8 cellular contexts compared by ENCODE assay signal in the genomic region with DNA sequence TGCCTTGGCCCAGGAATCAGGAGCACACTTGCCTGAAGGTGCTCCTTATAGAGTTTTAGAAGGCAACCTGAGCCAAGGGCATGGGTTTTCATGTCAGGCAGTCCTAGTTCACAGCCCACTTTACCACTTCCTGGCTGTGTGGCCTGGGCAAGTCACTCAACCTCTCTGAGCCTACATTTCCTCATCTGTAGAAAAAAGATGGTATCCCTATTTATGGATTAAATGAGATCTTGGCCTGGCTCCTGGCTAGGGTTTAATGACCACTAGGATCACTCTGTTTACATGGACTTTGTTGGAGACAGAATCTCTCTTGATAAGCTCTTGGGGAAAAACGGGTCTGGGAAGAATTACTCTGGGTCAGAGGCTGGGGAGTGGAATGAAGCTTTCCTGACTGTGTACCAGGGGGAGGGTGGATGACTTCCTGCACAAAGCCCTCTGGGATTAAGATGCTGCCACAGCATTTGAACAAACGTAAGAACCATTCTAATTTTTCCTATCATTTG. TPM values are rescaled to one million over a fixed set of nuclear protein-coding genes. Genes with fewer than 3 reads are reported as not detected.
DNase-seq lines count a peak whose midpoint lies in the region; ATAC-seq, FAIRE-seq and TF ChIP-seq lines count a peak whose summit lies in the region.

No MANE protein-coding gene starts in this region.

- WGBS in K562 (ENCODE audit: insufficient coverage, low coverage, missing lambda C conversion rate), result 43% methylated on average over 2 of the region's 2 CpGs
- 36% methylated on average over 2 of the region's 2 CpGs for WGBS in mesenchymal stem cell

- H3K27me3 ChIP-seq in left ventricle myocardium inferior (ENCODE audit: low read depth), result no peaks in the 10 kb centered on the region
- H3K27me3 ChIP-seq in K562 (ENCODE audit: control insufficient read depth in 2 of 2, insufficient read depth in 2 of 2, low read length in 2 of 2), result peaks cover 0 to 6% of the 10 kb centered on the region in 2 experiments; a peak in 2 of 5 replicates
- no peaks in the 10 kb centered on the region for H3K27me3 ChIP-seq in mesenchymal stem cell (ENCODE audit: control insufficient read depth in 1 of 2, insufficient read depth in 1 of 2, low read length in 2 of 2)
- H3K27me3 ChIP-seq in upper lobe of right lung, result no peaks in the 10 kb centered on the region

- H3K23ac ChIP-seq in mesenchymal stem cell (ENCODE audit: low read length in 2 of 2), result no peak overlapping the region

- peak overlapping the region; percentile 86 for H4K8ac ChIP-seq in mesenchymal stem cell (ENCODE audit: low read length)

- peak overlapping the region; percentile 93 for H4K91ac ChIP-seq in mesenchymal stem cell (ENCODE audit: low read length)

- peak overlapping the region; percentile 95 for H3K27ac ChIP-seq in left ventricle myocardium inferior (replicated peaks)
- H3K27ac ChIP-seq in K562 (ENCODE audit: extremely low read depth, low read depth, low read length), result no peak overlapping the region
- H3K27ac ChIP-seq in mesenchymal stem cell (ENCODE audit: low read length, poor library complexity, severe bottlenecking), result peak overlapping the region; percentile 95
- peak overlapping the region; percentile 97 for H3K27ac ChIP-seq in upper lobe of right lung

- H2BK120ac ChIP-seq in mesenchymal stem cell (ENCODE audit: low read depth, low read length), result no peak overlapping the region

- no peak for FAIRE-seq in K562 (lab: Jason Lieb, UNC)

- TF ChIP-seq RAD21 in K562 (CRISPR knock-in tag; conservative IDR thresholded peaks at IDR 0.05 in 1 of 2, IDR thresholded peaks at IDR 0.05 in 1 of 2), result no peak

- DNase-seq in left ventricle myocardium inferior (no peak), Right ventricle myocardium superior (no peak), K562 (ENCODE audit: extremely low read depth in 1 of 4, low spot score in 3 of 4) (no peak), mesenchymal stem cell (peak; percentile 71), upper lobe of right lung (no peak), NCI-H2227 treated with DMSO at 0.1 percent for 48 hours (lab: John Stamatoyannopoulos, UW) (no peak), epidermal melanocyte (ENCODE audit: insufficient read length, low spot score) (no peak), G401 (ENCODE audit: low spot score) (no peak)

- TF ChIP-seq CTCF in left ventricle myocardium inferior (IDR thresholded peaks at IDR 0.05; ENCODE audit: borderline replicate concordance) (no peak), K562 (IDR thresholded peaks at IDR 0.05 in 2 of 3, conservative IDR thresholded peaks at IDR 0.05 in 1 of 3; ENCODE audit: insufficient read depth in 2 of 3, low read depth in 1 of 3, low read length in 3 of 3) (no peak), upper lobe of right lung (IDR thresholded peaks at IDR 0.05) (no peak)

- CTCF ChIA-PET in K562 (lab: Yijun Ruan, JAX; ENCODE audit: low intra/inter-chr PET ratio), result no interaction called here

- H3K4me1 ChIP-seq in left ventricle myocardium inferior, result peaks cover 64% of the 10 kb centered on the region
- peaks cover 27 to 29% of the 10 kb centered on the region in 2 experiments for H3K4me1 ChIP-seq in K562 (replicated peaks in 1 of 2; ENCODE audit: control insufficient read depth in 2 of 2, insufficient read depth in 2 of 2, low read length in 2 of 2)
- peaks cover 36% of the 10 kb centered on the region for H3K4me1 ChIP-seq in mesenchymal stem cell (ENCODE audit: control insufficient read depth, insufficient read depth, low read depth, low read length)
- peaks cover 39% of the 10 kb centered on the region for H3K4me1 ChIP-seq in upper lobe of right lung

- in situ Hi-C loops in K562 (cut with MboI) (no loop called here), G401 (cut with HindIII; ENCODE audit: low sequenced_read_pairs) (loop anchor here (5.0 kb wide), 1 partner anchor 42 kb away; the partner anchor contains the start of gene MT1B)

- BruUV-seq in K562 (replicated peaks; lab: Mats Ljungman, UMichigan), result no TSS peak

- peak overlapping the region; percentile 1 for H2BK5ac ChIP-seq in mesenchymal stem cell (ENCODE audit: low read depth, low read length, poor library complexity, severe bottlenecking)

- peak overlapping the region; percentile 79 to 89 for H3K4ac ChIP-seq in mesenchymal stem cell (ENCODE audit: low read depth in 1 of 2, low read length in 2 of 2)

- no peak for ATAC-seq in Right ventricle myocardium superior (ENCODE audit: poor library complexity)
- ATAC-seq in K562, result no peak
- ATAC-seq in upper lobe of right lung, result no peak

- H2AK5ac ChIP-seq in mesenchymal stem cell (ENCODE audit: low read length, severe bottlenecking), result peak overlapping the region; percentile 1

- TF ChIP-seq POLR2A in K562 (conservative IDR thresholded peaks at IDR 0.05), result no peak

- H2BK12ac ChIP-seq in mesenchymal stem cell (ENCODE audit: low read length in 2 of 2), result peak overlapping the region; percentile 6 to 99

- H3K14ac ChIP-seq in mesenchymal stem cell (ENCODE audit: low read length in 2 of 2), result no peak overlapping the region

- peak overlapping the region; percentile 78; the same call in 1 of the 2 replicates for H3K4me2 ChIP-seq in K562 (ENCODE audit: insufficient read depth, low read length)
- H3K4me2 ChIP-seq in mesenchymal stem cell (ENCODE audit: low read length, poor library complexity, severe bottlenecking), result peak overlapping the region; percentile 67

- H3K79me2 ChIP-seq in K562 (ENCODE audit: control insufficient read depth, insufficient read depth, low read length), result no peaks in the 10 kb centered on the region

- H3K18ac ChIP-seq in mesenchymal stem cell (ENCODE audit: low read depth in 1 of 2, low read length in 2 of 2), result peak overlapping the region; percentile 89 to 96

- intact Hi-C loops in left ventricle myocardium inferior (cut with micrococcal nuclease) (no loop called here), Right ventricle myocardium superior (cut with DNase I) (no loop called here), K562 (cut with micrococcal nuclease) (no loop called here), upper lobe of right lung (cut with DNase I) (no loop called here)

- H3K9me3 ChIP-seq in left ventricle myocardium inferior (replicated peaks) (no peaks in the 10 kb centered on the region), K562 (replicated peaks; ENCODE audit: control insufficient read depth, insufficient read depth, low read depth, low read length) (no peaks in the 10 kb centered on the region), mesenchymal stem cell (ENCODE audit: control insufficient read depth, low read length) (no peaks in the 10 kb centered on the region), upper lobe of right lung (no peaks in the 10 kb centered on the region)

- H3K9ac ChIP-seq in K562 (ENCODE audit: insufficient read depth in 1 of 2, low read depth in 2 of 2, low read length in 2 of 2) (no peak overlapping the region; a peak in 1 of 4 replicates), mesenchymal stem cell (ENCODE audit: low read length) (peak overlapping the region; percentile 91)

- no peak overlapping the region for H2BK15ac ChIP-seq in mesenchymal stem cell (ENCODE audit: low read depth, poor library complexity, severe bottlenecking)

- no peaks in the 10 kb centered on the region for H4K20me1 ChIP-seq in K562 (replicated peaks; ENCODE audit: control insufficient read depth, insufficient read depth, low read length)

- H3K36me3 ChIP-seq in left ventricle myocardium inferior, result no peaks in the 10 kb centered on the region
- no peaks in the 10 kb centered on the region for H3K36me3 ChIP-seq in K562 (ENCODE audit: control insufficient read depth, insufficient read depth, low read length)
- no peaks in the 10 kb centered on the region for H3K36me3 ChIP-seq in mesenchymal stem cell (ENCODE audit: control insufficient read depth in 1 of 2, insufficient read depth in 2 of 2, low read depth in 1 of 2, low read length in 2 of 2)
- no peaks in the 10 kb centered on the region for H3K36me3 ChIP-seq in upper lobe of right lung

- H3K9me1 ChIP-seq in K562 (ENCODE audit: control insufficient read depth, insufficient read depth, low read length), result no peaks in the 10 kb centered on the region

- no peak for TF ChIP-seq EP300 in K562 (IDR thresholded peaks at IDR 0.05; ENCODE audit: low read length)

- H3K4me3 ChIP-seq in left ventricle myocardium inferior (peak overlapping the region; percentile 78), K562 (no peak overlapping the region), mesenchymal stem cell (ENCODE audit: insufficient read depth in 1 of 2, low read depth in 1 of 2, low read length in 2 of 2) (peak overlapping the region in 1 of 2 experiments; percentile 92), upper lobe of right lung (peak overlapping the region; percentile 75)

- POLR2A ChIA-PET in K562 (lab: Yijun Ruan, JAX), result interaction anchor here (0.6 to 0.8 kb wide), 2 partner anchors 79 to 227 kb away, joined by 3 read pairs; no protein-coding TSS in a partner anchor

- H3K79me1 ChIP-seq in mesenchymal stem cell (replicated peaks; ENCODE audit: low read length, poor library complexity, severe bottlenecking), result no peaks in the 10 kb centered on the region

- H2AFZ ChIP-seq in K562 (ENCODE audit: low read depth, low read length) (peak overlapping the region; percentile 97), mesenchymal stem cell (ENCODE audit: low read depth, low read length) (peak overlapping the region; percentile 6)

RNA-seq across cellular contexts. Expression of gene MT2A, which starts 2.3 kb away (rescaled TPM):
- total RNA-seq in left ventricle myocardium inferior (115 TPM), Right ventricle myocardium superior (87.9 TPM), K562 (2014; rRNA removed) (7.3 and 11.7 TPM in 2 replicates), K562 (2014; rRNA removed; fragmentation: Illumina TruSeq; extraction: Trizol) (1.9 and 2.0 TPM in 2 replicates), K562 (2015; rRNA removed; fragmentation: Illumina TruSeq; extraction: Trizol) (4.7 and 8.5 TPM in 2 replicates), K562 (2021) (11.9 and 14.4 TPM in 2 replicates), upper lobe of right lung (349 TPM)
- 2.9 and 6.0 TPM in 2 replicates for total RNA-seq in K562 (2011; cell fraction: chromatin; rRNA removed; ENCODE audit: low replicate concordance)
- total RNA-seq in K562 (2011; cell fraction: nucleolus; rRNA removed), result 4.5 and 5.5 TPM in 2 replicates
- 10.5 and 11.7 TPM in 2 replicates for total RNA-seq in K562 (2011; cell fraction: nucleoplasm; rRNA removed)
- polyA plus RNA-seq in K562 (2011; rRNA removed) (7.0 and 30.7 TPM in 2 replicates), K562 (2014; fragmentation: Illumina TruSeq; extraction: Trizol) (3.6 and 5.9 TPM in 2 replicates), K562 (2014; fragmentation: Nextera tagmentation; extraction: Ambion mirVana) (10 to 100 TPM; 13.3 to 16.9 TPM), K562 (2014; rRNA removed) (10.0 and 12.0 TPM in 2 replicates)
- polyA plus RNA-seq in K562 (2011; cell fraction: cytosol; rRNA removed), result 23.6 and 39.9 TPM in 2 replicates
- polyA plus RNA-seq in K562 (2011; cell fraction: nucleus; rRNA removed), result 12.3 and 26.2 TPM in 2 replicates
- polyA plus RNA-seq in K562 (2012), result 35.6 and 55.2 TPM in 2 replicates
- 2.3 and 3.7 TPM in 2 replicates for polyA minus RNA-seq in K562 (2011; rRNA and poly(A)+ RNA removed)
- polyA minus RNA-seq in K562 (2011; cell fraction: cytosol; rRNA and poly(A)+ RNA removed), result 25.7 and 72.6 TPM in 2 replicates
- 3.9 and 11.7 TPM in 2 replicates for polyA minus RNA-seq in K562 (2011; cell fraction: nucleus; rRNA and poly(A)+ RNA removed)
- 1,482 TPM for polyA plus RNA-seq in mesenchymal stem cell (2013, experiment 1 of 2)
- 1,482 TPM for polyA plus RNA-seq in mesenchymal stem cell (2013, experiment 2 of 2)
- total RNA-seq in G401 (2014; rRNA removed; shearing (Covaris generic)), result 0.43 TPM in 1 of 2 replicates, not detected in the other

RNA-seq across cellular contexts. Expression of gene MT1E, which starts 14.9 kb away (rescaled TPM):
- total RNA-seq in left ventricle myocardium inferior (126 TPM), Right ventricle myocardium superior (109 TPM), K562 (2014; rRNA removed) (0.29 and 0.45 TPM in 2 replicates), K562 (2014; rRNA removed; fragmentation: Illumina TruSeq; extraction: Trizol) (not detected in 2 replicates), K562 (2015; rRNA removed; fragmentation: Illumina TruSeq; extraction: Trizol) (0.29 and 0.38 TPM in 2 replicates), K562 (2021) (0.47 and 0.74 TPM in 2 replicates), upper lobe of right lung (154 TPM)
- total RNA-seq in K562 (2011; cell fraction: chromatin; rRNA removed; ENCODE audit: low replicate concordance), result not detected in 2 replicates
- total RNA-seq in K562 (2011; cell fraction: nucleolus; rRNA removed), result not detected in 2 replicates
- not detected in 2 replicates for total RNA-seq in K562 (2011; cell fraction: nucleoplasm; rRNA removed)
- polyA plus RNA-seq in K562 (2011; rRNA removed) (0.45 and 2.3 TPM in 2 replicates), K562 (2014; fragmentation: Illumina TruSeq; extraction: Trizol) (not detected in 2 replicates), K562 (2014; fragmentation: Nextera tagmentation; extraction: Ambion mirVana) (under 1 TPM in 1 of 2 experiments, not detected in 1; 0.52 TPM), K562 (2014; rRNA removed) (0.81 TPM in 1 of 2 replicates, not detected in the other)
- polyA plus RNA-seq in K562 (2011; cell fraction: cytosol; rRNA removed), result 2.4 and 7.3 TPM in 2 replicates
- 0.91 and 1.2 TPM in 2 replicates for polyA plus RNA-seq in K562 (2011; cell fraction: nucleus; rRNA removed)
- polyA plus RNA-seq in K562 (2012), result 0.51 and 1.2 TPM in 2 replicates
- 0.48 TPM in 1 of 2 replicates, not detected in the other for polyA minus RNA-seq in K562 (2011; rRNA and poly(A)+ RNA removed)
- 2.5 TPM in 1 of 2 replicates, not detected in the other for polyA minus RNA-seq in K562 (2011; cell fraction: cytosol; rRNA and poly(A)+ RNA removed)
- not detected in 2 replicates for polyA minus RNA-seq in K562 (2011; cell fraction: nucleus; rRNA and poly(A)+ RNA removed)
- polyA plus RNA-seq in mesenchymal stem cell (2013, experiment 1 of 2), result 93.8 TPM
- polyA plus RNA-seq in mesenchymal stem cell (2013, experiment 2 of 2), result 92.9 TPM
- total RNA-seq in G401 (2014; rRNA removed; shearing (Covaris generic)), result not detected in 2 replicates

RNA-seq across cellular contexts. Expression of gene MT3, which starts 21.3 kb away (rescaled TPM):
- total RNA-seq in left ventricle myocardium inferior, result 4.1 TPM
- total RNA-seq in Right ventricle myocardium superior, result 3.5 TPM
- total RNA-seq in K562 (2011; cell fraction: chromatin; rRNA removed; ENCODE audit: low replicate concordance), result not detected in 2 replicates
- total RNA-seq in K562 (2011; cell fraction: nucleolus; rRNA removed), result not detected in 2 replicates
- total RNA-seq in K562 (2011; cell fraction: nucleoplasm; rRNA removed), result not detected in 2 replicates
- total RNA-seq in K562 (2014; rRNA removed), result not detected in 2 replicates
- not detected in 2 replicates for total RNA-seq in K562 (2014; rRNA removed; fragmentation: Illumina TruSeq; extraction: Trizol)
- total RNA-seq in K562 (2015; rRNA removed; fragmentation: Illumina TruSeq; extraction: Trizol), result not detected in 2 replicates
- total RNA-seq in K562 (2021), result not detected in 2 replicates
- not detected in 2 replicates for polyA plus RNA-seq in K562 (2011; rRNA removed)
- polyA plus RNA-seq in K562 (2011; cell fraction: cytosol; rRNA removed), result not detected in 2 replicates
- not detected in 2 replicates for polyA plus RNA-seq in K562 (2011; cell fraction: nucleus; rRNA removed)
- polyA plus RNA-seq in K562 (2012), result not detected in 2 replicates
- polyA plus RNA-seq in K562 (2014; fragmentation: Illumina TruSeq; extraction: Trizol), result not detected in 2 replicates
- not detected for polyA plus RNA-seq in K562 (2014; fragmentation: Nextera tagmentation; extraction: Ambion mirVana)
- polyA plus RNA-seq in K562 (2014; rRNA removed), result not detected in 2 replicates
- not detected in 2 replicates for polyA minus RNA-seq in K562 (2011; rRNA and poly(A)+ RNA removed)
- not detected in 2 replicates for polyA minus RNA-seq in K562 (2011; cell fraction: cytosol; rRNA and poly(A)+ RNA removed)
- polyA minus RNA-seq in K562 (2011; cell fraction: nucleus; rRNA and poly(A)+ RNA removed), result not detected in 2 replicates
- polyA plus RNA-seq in mesenchymal stem cell (2013, experiment 1 of 2), result not detected
- polyA plus RNA-seq in mesenchymal stem cell (2013, experiment 2 of 2), result 0.18 TPM
- not detected for total RNA-seq in upper lobe of right lung
- not detected in 2 replicates for total RNA-seq in G401 (2014; rRNA removed; shearing (Covaris generic))

RNA-seq across cellular contexts. Expression of gene MT1M, which starts 21.8 kb away (rescaled TPM):
- total RNA-seq in left ventricle myocardium inferior, result 3.1 TPM
- 5.4 TPM for total RNA-seq in Right ventricle myocardium superior
- not detected in 2 replicates for total RNA-seq in K562 (2011; cell fraction: chromatin; rRNA removed; ENCODE audit: low replicate concordance)
- total RNA-seq in K562 (2011; cell fraction: nucleolus; rRNA removed), result not detected in 2 replicates
- not detected in 2 replicates for total RNA-seq in K562 (2011; cell fraction: nucleoplasm; rRNA removed)
- not detected in 2 replicates for total RNA-seq in K562 (2014; rRNA removed)
- not detected in 2 replicates for total RNA-seq in K562 (2014; rRNA removed; fragmentation: Illumina TruSeq; extraction: Trizol)
- total RNA-seq in K562 (2015; rRNA removed; fragmentation: Illumina TruSeq; extraction: Trizol), result not detected in 2 replicates
- total RNA-seq in K562 (2021), result not detected in 2 replicates
- not detected in 2 replicates for polyA plus RNA-seq in K562 (2011; rRNA removed)
- not detected in 2 replicates for polyA plus RNA-seq in K562 (2011; cell fraction: cytosol; rRNA removed)
- not detected in 2 replicates for polyA plus RNA-seq in K562 (2011; cell fraction: nucleus; rRNA removed)
- not detected in 2 replicates for polyA plus RNA-seq in K562 (2012)
- polyA plus RNA-seq in K562 (2014; fragmentation: Illumina TruSeq; extraction: Trizol), result not detected in 2 replicates
- polyA plus RNA-seq in K562 (2014; fragmentation: Nextera tagmentation; extraction: Ambion mirVana), result not detected
- not detected in 2 replicates for polyA plus RNA-seq in K562 (2014; rRNA removed)
- polyA minus RNA-seq in K562 (2011; rRNA and poly(A)+ RNA removed), result not detected in 2 replicates
- polyA minus RNA-seq in K562 (2011; cell fraction: cytosol; rRNA and poly(A)+ RNA removed), result not detected in 2 replicates
- polyA minus RNA-seq in K562 (2011; cell fraction: nucleus; rRNA and poly(A)+ RNA removed), result not detected in 2 replicates
- 0.08 TPM for polyA plus RNA-seq in mesenchymal stem cell (2013, experiment 1 of 2)
- polyA plus RNA-seq in mesenchymal stem cell (2013, experiment 2 of 2), result not detected
- 40.3 TPM for total RNA-seq in upper lobe of right lung
- total RNA-seq in G401 (2014; rRNA removed; shearing (Covaris generic)), result not detected in 2 replicates

RNA-seq across cellular contexts. Expression of gene MT1A, which starts 27.8 kb away (rescaled TPM):
- total RNA-seq in left ventricle myocardium inferior, result 1.2 TPM
- 2.3 TPM for total RNA-seq in Right ventricle myocardium superior
- total RNA-seq in K562 (2011; cell fraction: chromatin; rRNA removed; ENCODE audit: low replicate concordance), result not detected in 2 replicates
- total RNA-seq in K562 (2011; cell fraction: nucleolus; rRNA removed), result not detected in 2 replicates
- not detected in 2 replicates for total RNA-seq in K562 (2011; cell fraction: nucleoplasm; rRNA removed)
- not detected in 2 replicates for total RNA-seq in K562 (2014; rRNA removed)
- not detected in 2 replicates for total RNA-seq in K562 (2014; rRNA removed; fragmentation: Illumina TruSeq; extraction: Trizol)
- not detected in 2 replicates for total RNA-seq in K562 (2015; rRNA removed; fragmentation: Illumina TruSeq; extraction: Trizol)
- total RNA-seq in K562 (2021), result not detected in 2 replicates
- not detected in 2 replicates for polyA plus RNA-seq in K562 (2011; rRNA removed)
- not detected in 2 replicates for polyA plus RNA-seq in K562 (2011; cell fraction: cytosol; rRNA removed)
- not detected in 2 replicates for polyA plus RNA-seq in K562 (2011; cell fraction: nucleus; rRNA removed)
- 0.37 TPM in 1 of 2 replicates, not detected in the other for polyA plus RNA-seq in K562 (2012)
- polyA plus RNA-seq in K562 (2014; fragmentation: Illumina TruSeq; extraction: Trizol), result not detected in 2 replicates
- under 1 TPM in 1 of 2 experiments, not detected in 1; 0.23 TPM for polyA plus RNA-seq in K562 (2014; fragmentation: Nextera tagmentation; extraction: Ambion mirVana)
- not detected in 2 replicates for polyA plus RNA-seq in K562 (2014; rRNA removed)
- not detected in 2 replicates for polyA minus RNA-seq in K562 (2011; rRNA and poly(A)+ RNA removed)
- not detected in 2 replicates for polyA minus RNA-seq in K562 (2011; cell fraction: cytosol; rRNA and poly(A)+ RNA removed)
- not detected in 2 replicates for polyA minus RNA-seq in K562 (2011; cell fraction: nucleus; rRNA and poly(A)+ RNA removed)
- polyA plus RNA-seq in mesenchymal stem cell (2013, experiment 1 of 2), result 0.68 TPM
- 0.60 TPM for polyA plus RNA-seq in mesenchymal stem cell (2013, experiment 2 of 2)
- total RNA-seq in upper lobe of right lung, result 4.9 TPM
- not detected in 2 replicates for total RNA-seq in G401 (2014; rRNA removed; shearing (Covaris generic))

Comparison
In these comparisons a context has a peak if more than half of its experiments do, and no peak if none do; other contexts are left out.
1. RNA of gene MT1E, which starts 14.9 kb away (total RNA-seq): 154 TPM in upper lobe of right lung (single experiment), 126 TPM in left ventricle myocardium inferior (single experiment) and 109 TPM in Right ventricle myocardium superior (single experiment); 0.29 to 0.74 TPM in K562 and not detected in G401; every median in the first group is over 10 times any median in the second.